Comparison of ENCODE assay signal across 1 cellular context in the genomic region with DNA sequence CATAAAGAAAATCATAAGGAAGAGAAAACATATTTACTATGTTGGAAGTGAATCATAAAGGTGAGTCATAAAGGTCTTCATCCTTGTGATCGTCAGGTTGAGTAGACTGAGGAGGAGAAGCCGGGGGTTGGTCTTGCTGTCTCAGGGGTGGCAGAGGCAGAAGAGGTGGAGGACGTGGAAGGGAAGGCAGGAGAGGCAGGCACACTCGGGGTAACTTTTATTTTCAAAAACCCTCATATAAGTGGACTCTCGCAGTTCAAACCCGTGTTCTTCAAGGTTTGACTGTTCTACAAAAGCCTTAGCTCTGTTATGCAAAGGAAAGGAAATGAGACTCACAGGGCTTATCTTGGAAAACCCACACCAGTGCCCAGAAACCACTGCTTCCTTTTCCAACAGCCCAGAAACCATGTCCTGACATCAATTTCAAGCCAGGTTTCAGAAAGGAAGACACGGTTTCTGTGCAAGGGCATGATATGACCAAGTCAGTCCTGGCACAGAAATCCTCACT.
TF ChIP-seq lines count a peak whose summit lies in the region.

No MANE protein-coding gene starts in this region.

TF ChIP-seq in HepG2, 621 proteins besides CTCF, POLR2A, EP300 and RAD21 (continued from another document):
- TF ChIP-seq, protein P1, sequence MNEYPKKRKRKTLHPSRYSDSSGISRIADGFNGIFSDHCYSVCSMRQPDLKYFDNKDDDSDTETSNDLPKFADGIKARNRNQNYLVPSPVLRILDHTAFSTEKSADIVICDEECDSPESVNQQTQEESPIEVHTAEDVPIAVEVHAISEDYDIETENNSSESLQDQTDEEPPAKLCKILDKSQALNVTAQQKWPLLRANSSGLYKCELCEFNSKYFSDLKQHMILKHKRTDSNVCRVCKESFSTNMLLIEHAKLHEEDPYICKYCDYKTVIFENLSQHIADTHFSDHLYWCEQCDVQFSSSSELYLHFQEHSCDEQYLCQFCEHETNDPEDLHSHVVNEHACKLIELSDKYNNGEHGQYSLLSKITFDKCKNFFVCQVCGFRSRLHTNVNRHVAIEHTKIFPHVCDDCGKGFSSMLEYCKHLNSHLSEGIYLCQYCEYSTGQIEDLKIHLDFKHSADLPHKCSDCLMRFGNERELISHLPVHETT (CRISPR knock-in tag; conservative IDR thresholded peaks at IDR 0.05) = no peak
- TF ChIP-seq, protein P2, sequence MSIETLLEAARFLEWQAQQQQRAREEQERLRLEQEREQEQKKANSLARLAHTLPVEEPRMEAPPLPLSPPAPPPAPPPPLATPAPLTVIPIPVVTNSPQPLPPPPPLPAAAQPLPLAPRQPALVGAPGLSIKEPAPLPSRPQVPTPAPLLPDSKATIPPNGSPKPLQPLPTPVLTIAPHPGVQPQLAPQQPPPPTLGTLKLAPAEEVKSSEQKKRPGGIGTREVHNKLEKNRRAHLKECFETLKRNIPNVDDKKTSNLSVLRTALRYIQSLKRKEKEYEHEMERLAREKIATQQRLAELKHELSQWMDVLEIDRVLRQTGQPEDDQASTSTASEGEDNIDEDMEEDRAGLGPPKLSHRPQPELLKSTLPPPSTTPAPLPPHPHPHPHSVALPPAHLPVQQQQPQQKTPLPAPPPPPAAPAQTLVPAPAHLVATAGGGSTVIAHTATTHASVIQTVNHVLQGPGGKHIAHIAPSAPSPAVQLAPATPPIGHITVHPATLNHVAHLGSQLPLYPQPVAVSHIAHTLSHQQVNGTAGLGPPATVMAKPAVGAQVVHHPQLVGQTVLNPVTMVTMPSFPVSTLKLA (IDR thresholded peaks at IDR 0.05) = no peak
